Comparison of ENCODE assay signal across 1 cellular context in the genomic region with DNA sequence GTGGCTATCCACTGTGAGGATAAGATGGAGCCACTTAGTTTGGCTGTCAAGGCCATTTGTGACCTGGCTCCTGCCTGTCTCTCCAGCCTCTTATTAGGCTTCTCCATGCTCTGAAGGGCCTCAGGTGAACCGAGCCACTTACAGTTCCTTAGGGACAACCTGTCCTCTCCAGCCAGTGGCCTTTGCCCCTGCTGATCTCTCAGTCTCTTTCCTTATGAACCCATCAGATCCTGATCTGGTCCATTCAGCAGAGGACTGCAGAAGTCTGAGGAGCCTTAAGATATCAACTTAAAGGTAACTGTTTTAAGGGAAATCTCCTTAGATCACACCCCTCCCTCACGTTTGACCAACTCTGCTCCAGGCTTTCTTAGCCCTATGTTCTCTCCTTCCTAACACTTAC.
TF ChIP-seq lines count a peak whose summit lies in the region.

No MANE protein-coding gene starts in this region.

TF ChIP-seq in SK-N-SH, 30 proteins besides CTCF, POLR2A, EP300 and RAD21:
- no peak for TF ChIP-seq YY1 (IDR thresholded peaks at IDR 0.05; ENCODE audit: low read depth)
- TF ChIP-seq, protein P1, sequence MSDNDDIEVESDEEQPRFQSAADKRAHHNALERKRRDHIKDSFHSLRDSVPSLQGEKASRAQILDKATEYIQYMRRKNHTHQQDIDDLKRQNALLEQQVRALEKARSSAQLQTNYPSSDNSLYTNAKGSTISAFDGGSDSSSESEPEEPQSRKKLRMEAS (IDR thresholded peaks at IDR 0.05; ENCODE audit: low read depth): no peak
- no peak for TF ChIP-seq TAF1 (IDR thresholded peaks at IDR 0.05; ENCODE audit: borderline replicate concordance, low read depth, low read length)
- TF ChIP-seq FOXM1 (IDR thresholded peaks at IDR 0.05; ENCODE audit: low read depth): no peak
- no peak for TF ChIP-seq MEF2A (IDR thresholded peaks at IDR 0.05; ENCODE audit: borderline replicate concordance, low read depth)
- no peak for TF ChIP-seq JUND (IDR thresholded peaks at IDR 0.05)
- TF ChIP-seq POLR2AphosphoS5 (IDR thresholded peaks at IDR 0.05; ENCODE audit: low read depth, low read length): no peak
- TF ChIP-seq SIN3A (IDR thresholded peaks at IDR 0.05; ENCODE audit: borderline replicate concordance, low read depth, low read length): no peak
- no peak for TF ChIP-seq ELF1 (IDR thresholded peaks at IDR 0.05)
- TF ChIP-seq, protein P2, sequence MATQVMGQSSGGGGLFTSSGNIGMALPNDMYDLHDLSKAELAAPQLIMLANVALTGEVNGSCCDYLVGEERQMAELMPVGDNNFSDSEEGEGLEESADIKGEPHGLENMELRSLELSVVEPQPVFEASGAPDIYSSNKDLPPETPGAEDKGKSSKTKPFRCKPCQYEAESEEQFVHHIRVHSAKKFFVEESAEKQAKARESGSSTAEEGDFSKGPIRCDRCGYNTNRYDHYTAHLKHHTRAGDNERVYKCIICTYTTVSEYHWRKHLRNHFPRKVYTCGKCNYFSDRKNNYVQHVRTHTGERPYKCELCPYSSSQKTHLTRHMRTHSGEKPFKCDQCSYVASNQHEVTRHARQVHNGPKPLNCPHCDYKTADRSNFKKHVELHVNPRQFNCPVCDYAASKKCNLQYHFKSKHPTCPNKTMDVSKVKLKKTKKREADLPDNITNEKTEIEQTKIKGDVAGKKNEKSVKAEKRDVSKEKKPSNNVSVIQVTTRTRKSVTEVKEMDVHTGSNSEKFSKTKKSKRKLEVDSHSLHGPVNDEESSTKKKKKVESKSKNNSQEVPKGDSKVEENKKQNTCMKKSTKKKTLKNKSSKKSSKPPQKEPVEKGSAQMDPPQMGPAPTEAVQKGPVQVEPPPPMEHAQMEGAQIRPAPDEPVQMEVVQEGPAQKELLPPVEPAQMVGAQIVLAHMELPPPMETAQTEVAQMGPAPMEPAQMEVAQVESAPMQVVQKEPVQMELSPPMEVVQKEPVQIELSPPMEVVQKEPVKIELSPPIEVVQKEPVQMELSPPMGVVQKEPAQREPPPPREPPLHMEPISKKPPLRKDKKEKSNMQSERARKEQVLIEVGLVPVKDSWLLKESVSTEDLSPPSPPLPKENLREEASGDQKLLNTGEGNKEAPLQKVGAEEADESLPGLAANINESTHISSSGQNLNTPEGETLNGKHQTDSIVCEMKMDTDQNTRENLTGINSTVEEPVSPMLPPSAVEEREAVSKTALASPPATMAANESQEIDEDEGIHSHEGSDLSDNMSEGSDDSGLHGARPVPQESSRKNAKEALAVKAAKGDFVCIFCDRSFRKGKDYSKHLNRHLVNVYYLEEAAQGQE (IDR thresholded peaks at IDR 0.05; ENCODE audit: low read depth, low read length): no peak
- TF ChIP-seq, protein P3, sequence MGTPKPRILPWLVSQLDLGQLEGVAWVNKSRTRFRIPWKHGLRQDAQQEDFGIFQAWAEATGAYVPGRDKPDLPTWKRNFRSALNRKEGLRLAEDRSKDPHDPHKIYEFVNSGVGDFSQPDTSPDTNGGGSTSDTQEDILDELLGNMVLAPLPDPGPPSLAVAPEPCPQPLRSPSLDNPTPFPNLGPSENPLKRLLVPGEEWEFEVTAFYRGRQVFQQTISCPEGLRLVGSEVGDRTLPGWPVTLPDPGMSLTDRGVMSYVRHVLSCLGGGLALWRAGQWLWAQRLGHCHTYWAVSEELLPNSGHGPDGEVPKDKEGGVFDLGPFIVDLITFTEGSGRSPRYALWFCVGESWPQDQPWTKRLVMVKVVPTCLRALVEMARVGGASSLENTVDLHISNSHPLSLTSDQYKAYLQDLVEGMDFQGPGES (IDR thresholded peaks at IDR 0.05; ENCODE audit: low read depth, low read length): no peak
